In genomic region chr2:73035899-73036778, GRCh38 we compare ENCODE assay signal across 14 cellular contexts. TPM values are rescaled to one million over a fixed set of nuclear protein-coding genes. Genes with fewer than 3 reads are reported as not detected.
A peak's percentile ranks its signal among the peaks of the same experiment; 100 is the strongest.
DNase-seq lines count a peak whose midpoint lies in the region; ATAC-seq, FAIRE-seq and TF ChIP-seq lines count a peak whose summit lies in the region.
"Had no signal": no experiment of that assay in that cellular context is flagged by ENCODE, and none has a peak within 500 bp of the region (broad histone marks: within the 10 kb centered on the region; RNA-seq: fewer than 3 reads in every experiment).

No MANE protein-coding gene starts in this region.

- H3K4me3 Mint-ChIP-seq in natural killer cell: no peak overlapping the region
- H3K4me3 Mint-ChIP-seq: CD4-positive, alpha-beta T cell; immature natural killer cell; naive B cell; T-helper 2 cell treated with Interferon-gamma antibody and Interleukin-4, amounts not matched to agents 5 μg/mL and 100 μg/mL, for 36 hours had no signal

- H3K79me2 ChIP-seq in keratinocyte (ENCODE audit: control insufficient read depth, insufficient read depth, low read length): no peaks in the 10 kb centered on the region

- H3K27ac Mint-ChIP-seq in natural killer cell: no peak overlapping the region
- H3K27ac Mint-ChIP-seq: CD4-positive, alpha-beta T cell; immature natural killer cell; naive B cell; T-helper 2 cell treated with Interferon-gamma antibody and Interleukin-4, amounts not matched to agents 5 μg/mL and 100 μg/mL, for 36 hours had no signal

- intact Hi-C loops in natural killer cell (cut with micrococcal nuclease): no loop called here

- no peak for FAIRE-seq in keratinocyte (lab: Jason Lieb, UNC)

- H3K4me1 Mint-ChIP-seq in natural killer cell: peaks cover 4 to 9% of the 10 kb centered on the region in 2 donors
- H3K4me1 Mint-ChIP-seq: immature natural killer cell had no signal

- H3K27me3 Mint-ChIP-seq in natural killer cell (ENCODE audit: low read depth in 2 of 2): no peaks in the 10 kb centered on the region
- H3K27me3 Mint-ChIP-seq: CD4-positive, alpha-beta T cell had no signal

- H2AFZ ChIP-seq in keratinocyte (ENCODE audit: control insufficient read depth, low read length): no peak overlapping the region

- peak overlapping the region in 9 of 11 experiments; percentile 4 to 48 (median 31); a peak in 14 of 22 replicates for H3K4me2 ChIP-seq in BLaER1 treated with 17β-estradiol and CSF1 and Interleukin-3, amounts not matched to agents 10 nM and 100 nM
- no peak overlapping the region for H3K4me2 ChIP-seq in keratinocyte (ENCODE audit: control insufficient read depth, extremely low read depth, insufficient read depth, low read depth, low read length)

- no peak for ATAC-seq in HG02763 (IDR thresholded peaks at IDR 0.05; ENCODE audit: unreplicated experiment)
- ATAC-seq in natural killer cell: no peak
- ATAC-seq in GM19467 (IDR thresholded peaks at IDR 0.05; ENCODE audit: unreplicated experiment): no peak

- peaks cover 3% of the 10 kb centered on the region for H3K9me1 ChIP-seq in keratinocyte (ENCODE audit: control insufficient read depth, extremely low read depth, insufficient read depth, low read length)

- no peaks in the 10 kb centered on the region for H3K27me3 ChIP-seq in BLaER1 treated with 17β-estradiol and CSF1 and Interleukin-3, amounts not matched to agents 10 nM and 100 nM
- H3K27me3 ChIP-seq in keratinocyte (ENCODE audit: control insufficient read depth, extremely low read depth, insufficient read depth, low read length): no peaks in the 10 kb centered on the region
- H3K27me3 ChIP-seq: uterus had no signal

- no peaks in the 10 kb centered on the region for H3K9me3 Mint-ChIP-seq in natural killer cell
- H3K9me3 Mint-ChIP-seq: CD4-positive, alpha-beta T cell; immature natural killer cell; T-helper 2 cell treated with Interferon-gamma antibody and Interleukin-4, amounts not matched to agents 5 μg/mL and 100 μg/mL, for 36 hours had no signal

- peaks cover 0 to 23% (median 0%) of the 10 kb centered on the region in 11 experiments; a peak in 5 of 22 replicates for H4K20me1 ChIP-seq in BLaER1 treated with 17β-estradiol and CSF1 and Interleukin-3, amounts not matched to agents 10 nM and 100 nM
- H4K20me1 ChIP-seq in keratinocyte (ENCODE audit: control insufficient read depth, extremely low read depth, insufficient read depth, low read length): no peaks in the 10 kb centered on the region

- peaks cover 0 to 21% (median 0%) of the 10 kb centered on the region in 11 experiments; a peak in 6 of 22 replicates for H3K36me3 ChIP-seq in BLaER1 treated with 17β-estradiol and CSF1 and Interleukin-3, amounts not matched to agents 10 nM and 100 nM
- H3K36me3 ChIP-seq in keratinocyte (ENCODE audit: control insufficient read depth in 2 of 2, extremely low read depth in 1 of 2, insufficient read depth in 2 of 2, low read length in 2 of 2): no peaks in the 10 kb centered on the region
- H3K36me3 ChIP-seq: uterus had no signal

- in situ Hi-C loops in astrocyte of the spinal cord (cut with HindIII; ENCODE audit: low sequenced_read_pairs): no loop called here

- TF ChIP-seq CTCF in astrocyte of the spinal cord (IDR thresholded peaks at IDR 0.05; ENCODE audit: low read depth, low read length): peak; percentile 7
- TF ChIP-seq CTCF in keratinocyte (optimal IDR thresholded peaks at IDR 0.05 in 1 of 3, IDR thresholded peaks at IDR 0.05 in 1 of 3, conservative IDR thresholded peaks at IDR 0.05 in 1 of 3; ENCODE audit: extremely low read depth in 1 of 3, insufficient read depth in 2 of 3, low read length in 3 of 3): peak in 2 of 3 experiments; percentile 9 to 42
- no peak for TF ChIP-seq CTCF in natural killer cell (IDR thresholded peaks at IDR 0.05)

- dilution Hi-C loops in keratinocyte (cut with MboI; ENCODE audit: extremely low pct_ligation_motif_present, low sequenced_read_pairs): no loop called here

- H3K9ac ChIP-seq in BLaER1 treated with 17β-estradiol and CSF1 and Interleukin-3, amounts not matched to agents 10 nM and 100 nM: no peak overlapping the region
- H3K9ac ChIP-seq in keratinocyte (ENCODE audit: control insufficient read depth, extremely low read depth, insufficient read depth, low read length): no peak overlapping the region

- H3K4me1 ChIP-seq in BLaER1 treated with 17β-estradiol and CSF1 and Interleukin-3, amounts not matched to agents 10 nM and 100 nM: peaks cover 17 to 49% (median 36%) of the 10 kb centered on the region in 10 experiments
- H3K4me1 ChIP-seq in keratinocyte (ENCODE audit: control insufficient read depth, extremely low read depth, insufficient read depth, low read length): no peaks in the 10 kb centered on the region
- H3K4me1 ChIP-seq: uterus had no signal

- peak; percentile 7 for DNase-seq in HT1080 (ENCODE audit: low read depth)
- no peak for DNase-seq in astrocyte of the spinal cord (ENCODE audit: low read depth, low spot score)
- no peak for DNase-seq in keratinocyte (ENCODE audit: low read depth, low spot score)
- DNase-seq in NCI-H526 treated with DMSO at 0.1 percent for 48 hours (lab: John Stamatoyannopoulos, UW): no peak
- DNase-seq in natural killer cell: no peak
- DNase-seq: CD4-positive, alpha-beta T cell; immature natural killer cell; naive B cell; NCI-H1436 treated with DMSO at 0.1 percent for 48 hours; uterus had no signal

- no peaks in the 10 kb centered on the region for H3K9me3 ChIP-seq in BLaER1 treated with 17β-estradiol and CSF1 and Interleukin-3, amounts not matched to agents 10 nM and 100 nM (replicated peaks in 1 of 11)
- no peaks in the 10 kb centered on the region for H3K9me3 ChIP-seq in keratinocyte (ENCODE audit: control insufficient read depth, low read depth, low read length)
- H3K9me3 ChIP-seq: uterus had no signal

- H3K4me3 ChIP-seq in BLaER1 treated with 17β-estradiol and CSF1 and Interleukin-3, amounts not matched to agents 10 nM and 100 nM: no peak overlapping the region
- H3K4me3 ChIP-seq in astrocyte of the spinal cord (ENCODE audit: low read depth, low read length) (no peak overlapping the region), keratinocyte (ENCODE audit: control insufficient read depth in 2 of 3, extremely low read depth in 1 of 3, insufficient read depth in 2 of 3, low read depth in 1 of 3, low read length in 3 of 3) (no peak overlapping the region)
- H3K4me3 ChIP-seq: uterus had no signal

- H3K36me3 Mint-ChIP-seq in natural killer cell: no peaks in the 10 kb centered on the region
- H3K36me3 Mint-ChIP-seq: naive B cell had no signal

- peak overlapping the region in 4 of 11 experiments; percentile 7 to 43 (median 23); a peak in 8 of 22 replicates for H3K27ac ChIP-seq in BLaER1 treated with 17β-estradiol and CSF1 and Interleukin-3, amounts not matched to agents 10 nM and 100 nM
- H3K27ac ChIP-seq in keratinocyte (ENCODE audit: control insufficient read depth, insufficient read depth, low read length): no peak overlapping the region
- H3K27ac ChIP-seq: uterus had no signal

RNA-seq across cellular contexts. Expression of gene SFXN5, which starts 35.4 kb away (rescaled TPM):
- total RNA-seq in HT1080 (2014; rRNA removed; shearing (Covaris generic)): 10.8 and 13.8 TPM in 2 replicates
- polyA plus RNA-seq in HT1080 (2015; cell fraction: cytosol; rRNA removed): 2.8 and 4.8 TPM in 2 replicates
- 12.0 and 13.5 TPM in 2 replicates for polyA plus RNA-seq in HT1080 (2015; cell fraction: nucleus; rRNA removed)
- polyA plus RNA-seq in keratinocyte: 5.1 to 9.9 TPM (median 6.3 TPM) in 3 replicates
- polyA plus RNA-seq in keratinocyte (2011; ENCODE audit: low read depth): 3.7 TPM
- polyA plus RNA-seq in keratinocyte (2011; cell fraction: cytosol; rRNA removed): 3.3 and 4.8 TPM in 2 replicates
- 15.0 and 17.0 TPM in 2 replicates for polyA plus RNA-seq in keratinocyte (2011; cell fraction: nucleus; rRNA removed)
- polyA plus RNA-seq in keratinocyte (2012; ENCODE audit: low replicate concordance): 3.1 and 4.8 TPM in 2 replicates
- 6.9 to 20.5 TPM (median 7.4 TPM) in 3 replicates for polyA minus RNA-seq in keratinocyte
- 6.1 TPM for polyA minus RNA-seq in keratinocyte (2011; cell fraction: cytosol; rRNA and poly(A)+ RNA removed)
- polyA minus RNA-seq in keratinocyte (2011; cell fraction: nucleus; rRNA and poly(A)+ RNA removed): 9.0 and 10.0 TPM in 2 replicates
- total RNA-seq in natural killer cell: 10 to 100 TPM; 15.3 to 22.3 (median 19.8) TPM
